8 cellular contexts compared by ENCODE assay signal in the genomic region with DNA sequence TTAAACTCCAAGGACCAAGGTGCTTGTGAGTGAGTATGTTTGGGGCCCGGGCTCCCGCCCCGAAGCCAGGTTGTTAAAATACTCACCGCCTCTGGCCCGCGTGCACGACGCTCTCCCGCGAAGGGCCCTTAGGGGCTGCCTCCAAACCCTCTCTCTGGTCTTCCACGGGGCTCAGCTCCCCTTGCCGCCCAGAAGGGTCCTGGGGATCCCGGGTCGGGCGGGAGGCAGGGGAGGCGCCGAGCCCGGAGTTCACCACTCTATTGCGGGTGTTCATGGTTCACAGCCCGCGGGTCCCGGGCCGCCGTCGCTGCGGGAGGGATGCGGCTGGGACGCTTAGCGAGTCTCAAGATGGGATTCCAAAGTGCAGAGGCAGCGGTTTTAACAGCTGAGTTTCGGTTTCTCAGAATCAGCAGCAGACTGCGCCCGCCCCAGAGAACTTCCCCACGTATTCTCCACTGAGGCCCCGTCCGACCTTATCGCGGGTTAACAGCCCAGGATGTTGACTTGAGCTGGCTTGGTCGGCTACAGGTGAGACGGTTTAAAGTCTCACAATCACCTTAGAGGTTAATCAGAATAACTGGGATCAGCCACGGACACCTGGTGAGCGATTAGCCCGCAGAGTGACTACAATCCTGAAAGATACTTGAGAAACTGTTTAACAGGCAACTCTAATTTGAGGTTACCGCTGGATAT.
DNase-seq lines count a peak whose midpoint lies in the region; ATAC-seq and TF ChIP-seq lines count a peak whose summit lies in the region.

A gene with protein sequence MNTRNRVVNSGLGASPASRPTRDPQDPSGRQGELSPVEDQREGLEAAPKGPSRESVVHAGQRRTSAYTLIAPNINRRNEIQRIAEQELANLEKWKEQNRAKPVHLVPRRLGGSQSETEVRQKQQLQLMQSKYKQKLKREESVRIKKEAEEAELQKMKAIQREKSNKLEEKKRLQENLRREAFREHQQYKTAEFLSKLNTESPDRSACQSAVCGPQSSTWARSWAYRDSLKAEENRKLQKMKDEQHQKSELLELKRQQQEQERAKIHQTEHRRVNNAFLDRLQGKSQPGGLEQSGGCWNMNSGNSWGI (minus strand): TSS at position 350 of the 693 bp plus-strand sequence. CDS start 76 bp downstream, at position 274.

- peaks cover 26% of the 10 kb centered on the region for H3K4me1 Mint-ChIP-seq in nephron
- H3K4me1 Mint-ChIP-seq in stimulated activated naive CD8-positive, alpha-beta T cell treated with anti-CD3 and anti-CD28 coated beads, Interleukin-15, amount 100 ng/mL, for 72 hours: peaks cover 68% of the 10 kb centered on the region

- H3K36me3 Mint-ChIP-seq in nephron (ENCODE audit: low read depth): no peaks in the 10 kb centered on the region

- peak within 1 kb of the TSS; percentile 92 to 97 (median 96) for H3K27ac Mint-ChIP-seq in nephron
- H3K27ac Mint-ChIP-seq in stimulated activated naive CD8-positive, alpha-beta T cell treated with anti-CD3 and anti-CD28 coated beads, Interleukin-15, amount 100 ng/mL, for 72 hours: peak within 1 kb of the TSS; percentile 99 to 100

- H3K9ac ChIP-seq in NT2/D1 (ENCODE audit: insufficient read length, low read depth): no peak within 1 kb of the TSS

- H3K4me3 ChIP-seq in NT2/D1 (ENCODE audit: insufficient read length, low read depth) (peak within 1 kb of the TSS; percentile 11), fibroblast of mammary gland (ENCODE audit: control insufficient read depth, low read depth, low read length) (peak within 1 kb of the TSS; percentile 48)

- peak; percentile 81 for ATAC-seq in GM18498 (IDR thresholded peaks at IDR 0.05; ENCODE audit: unreplicated experiment)
- ATAC-seq in HG02623 (IDR thresholded peaks at IDR 0.05; ENCODE audit: unreplicated experiment): peak; percentile 66
- ATAC-seq in stimulated activated naive CD8-positive, alpha-beta T cell treated with anti-CD3 and anti-CD28 coated beads, Interleukin-15, amount 100 ng/mL, for 72 hours: peak; percentile 89

- no peaks in the 10 kb centered on the region for H3K9me3 ChIP-seq in NT2/D1 (ENCODE audit: insufficient read depth, low read length)

- H3K27me3 ChIP-seq in NT2/D1 (ENCODE audit: insufficient read depth, insufficient read length): peaks cover 21% of the 10 kb centered on the region

- no peaks in the 10 kb centered on the region for H3K4me1 ChIP-seq in NT2/D1 (ENCODE audit: insufficient read depth, insufficient read length)

- TF ChIP-seq CTCF in fibroblast of mammary gland (conservative IDR thresholded peaks at IDR 0.05; ENCODE audit: control insufficient read depth, insufficient read depth, low read depth, low read length): no peak
- TF ChIP-seq CTCF in nephron (IDR thresholded peaks at IDR 0.05; ENCODE audit: unreplicated experiment in 3 of 3): no peak

- peaks cover 18% of the 10 kb centered on the region for H3K27me3 Mint-ChIP-seq in nephron (ENCODE audit: low read depth)
- H3K27me3 Mint-ChIP-seq in stimulated activated naive CD8-positive, alpha-beta T cell treated with anti-CD3 and anti-CD28 coated beads, Interleukin-15, amount 100 ng/mL, for 72 hours: no peaks in the 10 kb centered on the region

- no peak for DNase-seq in NT2/D1 (ENCODE audit: low read depth, low spot score)
- DNase-seq in activated T-helper 1 cell treated with Interleukin-2 at 50 U/mL for 16 hours (ENCODE audit: low read depth): peak; percentile 57
- peak; percentile 68 for DNase-seq in fibroblast of mammary gland (ENCODE audit: low read depth)
- peak; percentile 64 to 82 for DNase-seq in stimulated activated naive CD8-positive, alpha-beta T cell treated with anti-CD3 and anti-CD28 coated beads, Interleukin-15, amount 100 ng/mL, for 72 hours
- no peak for DNase-seq in NCI-H524 treated with DMSO at 0.1 percent for 48 hours (lab: John Stamatoyannopoulos, UW)

- peak within 1 kb of the TSS; percentile 86 to 90 (median 89) for H3K4me3 Mint-ChIP-seq in nephron
- H3K4me3 Mint-ChIP-seq in stimulated activated naive CD8-positive, alpha-beta T cell treated with anti-CD3 and anti-CD28 coated beads, Interleukin-15, amount 100 ng/mL, for 72 hours: peak within 1 kb of the TSS; percentile 95 to 97

- H3K36me3 ChIP-seq in NT2/D1 (ENCODE audit: insufficient read depth, insufficient read length, low read length): no peaks in the 10 kb centered on the region

- no peaks in the 10 kb centered on the region for H3K9me3 Mint-ChIP-seq in nephron
- no peaks in the 10 kb centered on the region for H3K9me3 Mint-ChIP-seq in stimulated activated naive CD8-positive, alpha-beta T cell treated with anti-CD3 and anti-CD28 coated beads, Interleukin-15, amount 100 ng/mL, for 72 hours

Comparison
In these comparisons a context has a peak if more than half of its experiments do, and no peak if none do; other contexts are left out.
1. DNase-seq: peak in activated T-helper 1 cell treated with Interleukin-2 at 50 U/mL for 16 hours (single experiment), fibroblast of mammary gland (single experiment) and stimulated activated naive CD8-positive, alpha-beta T cell treated with anti-CD3 and anti-CD28 coated beads, Interleukin-15, amount 100 ng/mL, for 72 hours (2 of 2); none in NT2/D1 (single experiment) and NCI-H524 treated with DMSO at 0.1 percent for 48 hours (single experiment).
2. Peak in every context shown above with its lines, with median percentiles within 50 percentile points of each other: ATAC-seq.